ENCODE assay signal across 8 cellular contexts in genomic region chr19:29211041-29211440, GRCh38. TPM values are rescaled to one million over a fixed set of nuclear protein-coding genes. Genes with fewer than 3 reads are reported as not detected.
DNase-seq lines count a peak whose midpoint lies in the region; ATAC-seq and TF ChIP-seq lines count a peak whose summit lies in the region.
"Not testable (repeated sequence)": the region's sequence is repeated elsewhere in the genome, so short reads cannot be mapped to it uniquely, and the experiment has no call there.

No MANE protein-coding gene starts in this region.

- not testable (repeated sequence) for H3K56ac ChIP-seq in H9 (ENCODE audit: insufficient read length, low read depth, low read length)

- not testable (repeated sequence) for H3K23ac ChIP-seq in H9 (ENCODE audit: insufficient read length, low read depth, low read length)

- H3K23me2 ChIP-seq in H9 (ENCODE audit: insufficient read length, low read depth, low read length, poor library complexity, severe bottlenecking) = not testable (repeated sequence)

- not testable (repeated sequence) for H3K27ac ChIP-seq in ACC112 (ENCODE audit: low read depth, low read length); H9 (ENCODE audit: insufficient read length, low read depth, low read length); OCI-LY7 (ENCODE audit: low read depth, low read length, poor library complexity, severe bottlenecking); naive thymus-derived CD4-positive, alpha-beta T cell (ENCODE audit: low read depth, low read length); skeletal muscle tissue (ENCODE audit: low read depth, low read length)

- WGBS in H9 (ENCODE audit: extremely low coverage, insufficient read length, low lambda C conversion rate) = no CpG with 5 or more reads among the region's 3 CpGs

- H3K4me3 ChIP-seq in ACC112 (ENCODE audit: low read depth, low read length) (peak overlapping the region; percentile 80), OCI-LY7 (ENCODE audit: low read depth, low read length, poor library complexity, severe bottlenecking) (peak overlapping the region; percentile 89), skeletal muscle tissue (ENCODE audit: low read length in 3 of 3) (peak overlapping the region; percentile 78 to 96 (median 91))
- H3K4me3 ChIP-seq in naive thymus-derived CD4-positive, alpha-beta T cell (ENCODE audit: low read length) = peak overlapping the region; percentile 94

- POLR2A ChIA-PET in OCI-LY7 (lab: Charles Lee); naive thymus-derived CD4-positive, alpha-beta T cell (lab: Charles Lee): not testable (repeated sequence)

- not testable (repeated sequence) for H4K91ac ChIP-seq in H9 (ENCODE audit: insufficient read length, low read depth, low read length)

- H4K5ac ChIP-seq in H9 (ENCODE audit: insufficient read length, low read depth, low read length) = not testable (repeated sequence)

- H3K9me3 Mint-ChIP-seq in H9; activated T-cell treated with anti-CD3 and anti-CD28 coated beads, Interleukin-2, amount 50 U/mL, for 4 hours; central memory CD8-positive, alpha-beta T cell; glutamatergic neuron (ENCODE audit: unreplicated experiment); naive thymus-derived CD4-positive, alpha-beta T cell: not testable (repeated sequence)

- H2BK20ac ChIP-seq in H9 (ENCODE audit: low read depth, low read length, poor library complexity, severe bottlenecking) = not testable (repeated sequence)

- peak overlapping the region; percentile 79 for H3K4me2 ChIP-seq in H9 (ENCODE audit: insufficient read depth, insufficient read length, low read length)
- peak overlapping the region; percentile 96 for H3K4me2 ChIP-seq in OCI-LY7 (ENCODE audit: low read length)

- H2BK12ac ChIP-seq in H9 (ENCODE audit: insufficient read length, low read depth, low read length) = not testable (repeated sequence)

- intact Hi-C loops in OCI-LY7 (cut with micrococcal nuclease; ENCODE audit: unreplicated experiment) = loop anchor here (5.0 to 10.0 kb wide), 2 partner anchors 396 to 514 kb away; partner anchors contain the start of gene POP4
- intact Hi-C loops in naive thymus-derived CD4-positive, alpha-beta T cell (cut with micrococcal nuclease) = loop anchor here in 1 of 2 donors (5.0 kb wide), 2 partner anchors 731 to 1419 kb away; partner anchors contain the start of gene URI1

- H3K4me1 ChIP-seq in ACC112 (ENCODE audit: control insufficient read depth, insufficient read depth, low read length, unreplicated experiment); H9 (ENCODE audit: insufficient read depth, low read length): not testable (repeated sequence)
- H3K4me1 ChIP-seq in OCI-LY7 (ENCODE audit: insufficient read depth, low read length, poor library complexity, severe bottlenecking) (peaks cover 27% of the 10 kb centered on the region), skeletal muscle tissue (ENCODE audit: control insufficient read depth in 3 of 3, insufficient read depth in 3 of 3, low read length in 3 of 3) (peaks cover 19 to 35% (median 31%) of the 10 kb centered on the region in 3 donors)
- H3K4me1 ChIP-seq in naive thymus-derived CD4-positive, alpha-beta T cell (ENCODE audit: control insufficient read depth in 2 of 2, insufficient read depth in 2 of 2, low read length in 2 of 2) = peaks cover 9 to 34% of the 10 kb centered on the region in 2 donors

- not testable (repeated sequence) for H3K27me3 Mint-ChIP-seq in H9 (ENCODE audit: low read depth); activated T-cell treated with anti-CD3 and anti-CD28 coated beads, Interleukin-2, amount 50 U/mL, for 4 hours (ENCODE audit: low read depth); central memory CD8-positive, alpha-beta T cell; glutamatergic neuron (ENCODE audit: unreplicated experiment); naive thymus-derived CD4-positive, alpha-beta T cell

- H3K36me3 Mint-ChIP-seq in H9 (ENCODE audit: insufficient read depth in 1 of 3, low read depth in 3 of 3) (peaks cover 30 to 47% (median 33%) of the 10 kb centered on the region in 3 experiments), glutamatergic neuron (ENCODE audit: unreplicated experiment) (peaks cover 13% of the 10 kb centered on the region)
- peaks cover 35% of the 10 kb centered on the region for H3K36me3 Mint-ChIP-seq in activated T-cell treated with anti-CD3 and anti-CD28 coated beads, Interleukin-2, amount 50 U/mL, for 4 hours (ENCODE audit: insufficient read depth)
- peaks cover 33% of the 10 kb centered on the region for H3K36me3 Mint-ChIP-seq in central memory CD8-positive, alpha-beta T cell (ENCODE audit: insufficient read depth)
- H3K36me3 Mint-ChIP-seq in naive thymus-derived CD4-positive, alpha-beta T cell = peaks cover 4 to 33% (median 24%) of the 10 kb centered on the region in 5 donors

- H2BK120ac ChIP-seq in H9 (ENCODE audit: low read depth, low read length, poor library complexity, severe bottlenecking) = not testable (repeated sequence)

- H3T11ph ChIP-seq in H9 (ENCODE audit: low read length) = not testable (repeated sequence)

- H2AK5ac ChIP-seq in H9 (ENCODE audit: insufficient read length, low read length) = not testable (repeated sequence)

- not testable (repeated sequence) for H3K18ac ChIP-seq in H9 (ENCODE audit: insufficient read length, low read depth, low read length)

- CTCF ChIA-PET in OCI-LY7 (lab: Charles Lee; ENCODE audit: unreplicated experiment) = interaction anchor here (0.6 kb wide), 1 partner anchor 455 kb away, joined by 3 read pairs; no protein-coding TSS in a partner anchor
- CTCF ChIA-PET in naive thymus-derived CD4-positive, alpha-beta T cell (lab: Charles Lee) = not testable (repeated sequence)

- H3K4me1 Mint-ChIP-seq in H9 = peaks cover 27 to 29% of the 10 kb centered on the region in 2 experiments
- H3K4me1 Mint-ChIP-seq in activated T-cell treated with anti-CD3 and anti-CD28 coated beads, Interleukin-2, amount 50 U/mL, for 4 hours (ENCODE audit: low read depth) = peaks cover 40% of the 10 kb centered on the region
- peaks cover 38% of the 10 kb centered on the region for H3K4me1 Mint-ChIP-seq in central memory CD8-positive, alpha-beta T cell
- H3K4me1 Mint-ChIP-seq in glutamatergic neuron (ENCODE audit: low read depth, unreplicated experiment) = peaks cover 15% of the 10 kb centered on the region
- peaks cover 33 to 63% (median 56%) of the 10 kb centered on the region in 7 donors for H3K4me1 Mint-ChIP-seq in naive thymus-derived CD4-positive, alpha-beta T cell

- not testable (repeated sequence) for H3K14ac ChIP-seq in H9 (ENCODE audit: insufficient read depth, low read length)

- not testable (repeated sequence) for BruUV-seq in OCI-LY7 (replicated peaks; lab: Mats Ljungman, UMichigan)

- H3K4me3 Mint-ChIP-seq in H9 (peak overlapping the region; percentile 87 to 97), glutamatergic neuron (ENCODE audit: unreplicated experiment) (peak overlapping the region; percentile 97)
- peak overlapping the region; percentile 91 for H3K4me3 Mint-ChIP-seq in activated T-cell treated with anti-CD3 and anti-CD28 coated beads, Interleukin-2, amount 50 U/mL, for 4 hours
- peak overlapping the region; percentile 90 for H3K4me3 Mint-ChIP-seq in central memory CD8-positive, alpha-beta T cell
- peak overlapping the region; percentile 89 to 99 (median 96) for H3K4me3 Mint-ChIP-seq in naive thymus-derived CD4-positive, alpha-beta T cell

- not testable (repeated sequence) for H3K9me2 ChIP-seq in OCI-LY7 (ENCODE audit: insufficient read depth, low read length)

- not testable (repeated sequence) for H3K27me3 ChIP-seq in ACC112 (ENCODE audit: insufficient read depth, low read length); H9 (ENCODE audit: insufficient read depth, low read length); naive thymus-derived CD4-positive, alpha-beta T cell (ENCODE audit: control insufficient read depth in 2 of 2, insufficient read depth in 2 of 2, low read length in 2 of 2); skeletal muscle tissue (ENCODE audit: control insufficient read depth in 3 of 3, insufficient read depth in 3 of 3, low read length in 3 of 3)

- not testable (repeated sequence) for H2BK5ac ChIP-seq in H9 (ENCODE audit: insufficient read length, low read length)

- not testable (repeated sequence) for H3K9me3 ChIP-seq in H9 (ENCODE audit: control insufficient read depth, low read depth, low read length); OCI-LY7 (ENCODE audit: low read length); naive thymus-derived CD4-positive, alpha-beta T cell (ENCODE audit: control insufficient read depth in 2 of 3, low read length in 3 of 3); skeletal muscle tissue (ENCODE audit: control insufficient read depth in 3 of 3, low read length in 3 of 3)

- not testable (repeated sequence) for DNase-seq in H9; OCI-LY7 (ENCODE audit: low spot score); activated T-cell treated with anti-CD3 and anti-CD28 coated beads, Interleukin-2, amount 50 U/mL, for 4 hours; central memory CD8-positive, alpha-beta T cell (ENCODE audit: low spot score in 2 of 2); glutamatergic neuron; naive thymus-derived CD4-positive, alpha-beta T cell

- H4K8ac ChIP-seq in H9 (replicated peaks; ENCODE audit: insufficient read length, low read depth, low read length) = not testable (repeated sequence)

- H2BK15ac ChIP-seq in H9 (ENCODE audit: low read depth, low read length) = not testable (repeated sequence)

- H3K79me1 ChIP-seq in H9 (ENCODE audit: insufficient read depth, low read depth, low read length, poor library complexity, severe bottlenecking) = not testable (repeated sequence)

- not testable (repeated sequence) for H2AFZ ChIP-seq in ACC112 (ENCODE audit: low read length, unreplicated experiment); H9 (ENCODE audit: low read length); OCI-LY7 (ENCODE audit: low read length)

- TF ChIP-seq CTCF in H9 (conservative IDR thresholded peaks at IDR 0.05); OCI-LY7 (conservative IDR thresholded peaks at IDR 0.05; ENCODE audit: low read length); glutamatergic neuron (IDR thresholded peaks at IDR 0.05; ENCODE audit: partially characterized antibody, unreplicated experiment): not testable (repeated sequence)

- not testable (repeated sequence) for H3K9ac ChIP-seq in H9 (ENCODE audit: extremely low read depth, insufficient read length, low read length)
- H3K9ac ChIP-seq in skeletal muscle tissue (ENCODE audit: low read depth in 1 of 3, low read length in 3 of 3) = peak overlapping the region in 1 of 3 donors; percentile 96

- H3K4ac ChIP-seq in H9 (ENCODE audit: low read depth, low read length) = not testable (repeated sequence)

- ATAC-seq in activated T-cell treated with anti-CD3 and anti-CD28 coated beads, Interleukin-2, amount 50 U/mL, for 4 hours; central memory CD8-positive, alpha-beta T cell (replicated peaks; ENCODE audit: extremely low read depth, poor library complexity, severe bottlenecking); naive thymus-derived CD4-positive, alpha-beta T cell: not testable (repeated sequence)

- H3K79me2 ChIP-seq in ACC112 (ENCODE audit: control insufficient read depth, insufficient read depth, low read length, unreplicated experiment) = peaks cover 54% of the 10 kb centered on the region
- peaks cover 29% of the 10 kb centered on the region for H3K79me2 ChIP-seq in H9 (ENCODE audit: insufficient read depth, low read length)
- H3K79me2 ChIP-seq in OCI-LY7 (ENCODE audit: insufficient read depth, low read depth, low read length) = peaks cover 60% of the 10 kb centered on the region

- not testable (repeated sequence) for H3K27ac Mint-ChIP-seq in H9
- peak overlapping the region; percentile 95 for H3K27ac Mint-ChIP-seq in central memory CD8-positive, alpha-beta T cell (ENCODE audit: low read depth)
- H3K27ac Mint-ChIP-seq in glutamatergic neuron (ENCODE audit: unreplicated experiment) = peak overlapping the region; percentile 91
- H3K27ac Mint-ChIP-seq in naive thymus-derived CD4-positive, alpha-beta T cell = peak overlapping the region; percentile 88 to 99 (median 98)

- peaks cover 10% of the 10 kb centered on the region; the same call in 1 of the 2 replicates for H3K36me3 ChIP-seq in ACC112 (ENCODE audit: insufficient read depth, low read length)
- H3K36me3 ChIP-seq in OCI-LY7 (ENCODE audit: insufficient read depth, low read length) = peaks cover 63% of the 10 kb centered on the region
- H3K36me3 ChIP-seq in naive thymus-derived CD4-positive, alpha-beta T cell (ENCODE audit: control insufficient read depth in 2 of 3, insufficient read depth in 3 of 3, low read length in 3 of 3) = peaks cover 0 to 12% (median 7%) of the 10 kb centered on the region in 3 experiments
- H3K36me3 ChIP-seq in skeletal muscle tissue (ENCODE audit: control insufficient read depth in 3 of 3, insufficient read depth in 3 of 3, low read length in 3 of 3) = peaks cover 4 to 11% (median 8%) of the 10 kb centered on the region in 3 donors

- not testable (repeated sequence) for H4K20me1 ChIP-seq in H9 (ENCODE audit: control insufficient read depth, insufficient read depth, insufficient read length)
- H4K20me1 ChIP-seq in OCI-LY7 (ENCODE audit: insufficient read depth, low read length) = peaks cover 36% of the 10 kb centered on the region

RNA-seq across cellular contexts. Expression of gene UQCRFS1, which starts 1.9 kb away (rescaled TPM):
- total RNA-seq in H9 (2021) (46.1 and 46.4 TPM in 2 replicates), OCI-LY7 (2022) (40.0 and 42.6 TPM in 2 replicates), glutamatergic neuron (ENCODE audit: unreplicated experiment) (34.9 TPM), skeletal muscle tissue (48.5 TPM)
- 32.6 and 40.6 TPM in 2 replicates for total RNA-seq in OCI-LY7 (2014; rRNA removed; shearing (Covaris generic))
- 10 to 100 TPM; 45.8 to 57.6 (median 52.3) TPM for total RNA-seq in activated T-cell treated with anti-CD3 and anti-CD28 coated beads, Interleukin-2, amount 50 U/mL, for 4 hours
- 10 to 100 TPM; 16.1 to 28.3 (median 23.9) TPM for total RNA-seq in naive thymus-derived CD4-positive, alpha-beta T cell
- 10 to 100 TPM; 65.9 to 77.2 TPM for polyA plus RNA-seq in naive thymus-derived CD4-positive, alpha-beta T cell
